ENCODE assay signal across 8 cellular contexts in genomic region chr21:15514073-15514946, GRCh38.
DNase-seq lines count a peak whose midpoint lies in the region; ATAC-seq and TF ChIP-seq lines count a peak whose summit lies in the region.

No MANE protein-coding gene starts in this region.

- H3K27me3 ChIP-seq in H9 (ENCODE audit: insufficient read depth, low read length), result no peaks in the 10 kb centered on the region

- H3K4me1 ChIP-seq in H9 (ENCODE audit: insufficient read depth, low read length), result no peaks in the 10 kb centered on the region

- no peak overlapping the region for H3T11ph ChIP-seq in H9 (ENCODE audit: low read length)

- POLR2A ChIA-PET in GM10248 (lab: Yijun Ruan, JAX), result no interaction called here

- no peak overlapping the region; a peak in 1 of 5 replicates for H3K4me3 Mint-ChIP-seq in H9

- DNase-seq in GM10248 (ENCODE audit: extremely low spot score) (peak; percentile 48), NOMO-1 (lab: John Stamatoyannopoulos, UW; ENCODE audit: unreplicated experiment in 2 of 2) (peak; percentile 57 to 80), OCI-M2 (lab: John Stamatoyannopoulos, UW; ENCODE audit: unreplicated experiment) (no peak), H9 (no peak), NCI-H2029 (lab: John Stamatoyannopoulos, UW) (no peak)
- peak; percentile 41 for DNase-seq in activated naive CD4-positive, alpha-beta T cell treated with Interleukin-2 at 50 U/mL for 16 hours
- DNase-seq in stimulated activated CD4-positive, alpha-beta T cell treated with anti-CD3 and anti-CD28 coated beads, TNF-alpha, amount 100 ng/mL, for 48 hours (ENCODE audit: low read depth in 3 of 3), result peak in 2 of 3 donors; percentile 13 to 19

- no peak overlapping the region for H2BK20ac ChIP-seq in H9 (ENCODE audit: low read depth, low read length, poor library complexity, severe bottlenecking)

- no peak overlapping the region; a peak in 1 of 7 replicates for H3K27ac Mint-ChIP-seq in H9

- no CpG with 5 or more reads among the region's 8 CpGs for WGBS in H9 (ENCODE audit: extremely low coverage, insufficient read length, low lambda C conversion rate)

- CTCF ChIA-PET in GM10248 (lab: Yijun Ruan, JAX), result interaction anchor here (1.2 kb wide), 1 partner anchor 8 kb away, joined by 3 read pairs; no protein-coding TSS in a partner anchor

- no peaks in the 10 kb centered on the region for H3K79me2 ChIP-seq in H9 (ENCODE audit: insufficient read depth, low read length)

- ATAC-seq in HG02588 (IDR thresholded peaks at IDR 0.05; ENCODE audit: unreplicated experiment), result peak; percentile 98

- no peak overlapping the region for H4K91ac ChIP-seq in H9 (ENCODE audit: insufficient read length, low read depth, low read length)

- H2BK5ac ChIP-seq in H9 (ENCODE audit: insufficient read length, low read length), result no peak overlapping the region

- H3K9me3 Mint-ChIP-seq in H9, result no peaks in the 10 kb centered on the region

- H3K56ac ChIP-seq in H9 (ENCODE audit: insufficient read length, low read depth, low read length), result no peak overlapping the region

- H2BK120ac ChIP-seq in H9 (ENCODE audit: low read depth, low read length, poor library complexity, severe bottlenecking), result no peak overlapping the region

- TF ChIP-seq CTCF in GM10248 (IDR thresholded peaks at IDR 0.05; ENCODE audit: control extremely low read depth, extremely low read depth, low read depth, missing control alignments) (no peak), H9 (conservative IDR thresholded peaks at IDR 0.05) (no peak)

- H3K9ac ChIP-seq in H9 (ENCODE audit: extremely low read depth, insufficient read length, low read length), result no peak overlapping the region

- no peak overlapping the region for H3K18ac ChIP-seq in H9 (ENCODE audit: insufficient read length, low read depth, low read length)

- peaks cover 0 to 1% (median 0%) of the 10 kb centered on the region in 3 experiments; a peak in 1 of 7 replicates for H3K36me3 Mint-ChIP-seq in H9 (ENCODE audit: insufficient read depth in 1 of 3, low read depth in 3 of 3)

- no peak overlapping the region for H2BK15ac ChIP-seq in H9 (ENCODE audit: low read depth, low read length)

- H2AFZ ChIP-seq in H9 (ENCODE audit: low read length), result no peak overlapping the region

- H4K20me1 ChIP-seq in H9 (ENCODE audit: control insufficient read depth, insufficient read depth, insufficient read length), result no peaks in the 10 kb centered on the region

- no peaks in the 10 kb centered on the region for H3K9me3 ChIP-seq in H9 (ENCODE audit: control insufficient read depth, low read depth, low read length)

- no peak overlapping the region for H3K23ac ChIP-seq in H9 (ENCODE audit: insufficient read length, low read depth, low read length)

- no peaks in the 10 kb centered on the region for H3K79me1 ChIP-seq in H9 (ENCODE audit: insufficient read depth, low read depth, low read length, poor library complexity, severe bottlenecking)

- peaks cover 4 to 5% of the 10 kb centered on the region in 2 experiments for H3K4me1 Mint-ChIP-seq in H9

- H2BK12ac ChIP-seq in H9 (ENCODE audit: insufficient read length, low read depth, low read length), result no peak overlapping the region

- H3K14ac ChIP-seq in H9 (ENCODE audit: insufficient read depth, low read length), result no peak overlapping the region

- H3K27ac ChIP-seq in H9 (ENCODE audit: insufficient read length, low read depth, low read length), result no peak overlapping the region

- no peak overlapping the region for H3K4ac ChIP-seq in H9 (ENCODE audit: low read depth, low read length)

- H4K8ac ChIP-seq in H9 (replicated peaks; ENCODE audit: insufficient read length, low read depth, low read length), result no peak overlapping the region

- no peaks in the 10 kb centered on the region for H3K23me2 ChIP-seq in H9 (ENCODE audit: insufficient read length, low read depth, low read length, poor library complexity, severe bottlenecking)

- H2AK5ac ChIP-seq in H9 (ENCODE audit: insufficient read length, low read length), result no peak overlapping the region

- H3K4me2 ChIP-seq in H9 (ENCODE audit: insufficient read depth, insufficient read length, low read length), result no peak overlapping the region

- H3K27me3 Mint-ChIP-seq in H9 (ENCODE audit: low read depth), result no peaks in the 10 kb centered on the region

- H4K5ac ChIP-seq in H9 (ENCODE audit: insufficient read length, low read depth, low read length), result no peak overlapping the region

Comparison
In these comparisons a context has a peak if more than half of its experiments do, and no peak if none do; other contexts are left out.
1. DNase-seq: peak in GM10248 (single experiment), NOMO-1 (2 of 2), activated naive CD4-positive, alpha-beta T cell treated with Interleukin-2 at 50 U/mL for 16 hours (single experiment) and stimulated activated CD4-positive, alpha-beta T cell treated with anti-CD3 and anti-CD28 coated beads, TNF-alpha, amount 100 ng/mL, for 48 hours (2 of 3); none in OCI-M2 (single experiment), H9 (single experiment) and NCI-H2029 (single experiment).